ENCODE assay signal across 19 cellular contexts in genomic region chr10:120702032-120702431, GRCh38.
DNase-seq lines count a peak whose midpoint lies in the region; ATAC-seq, FAIRE-seq and TF ChIP-seq lines count a peak whose summit lies in the region.
"Had no signal": no experiment of that assay in that cellular context is flagged by ENCODE, and none has a peak within 500 bp of the region (broad histone marks: within the 10 kb centered on the region; RNA-seq: fewer than 3 reads in every experiment).

No MANE protein-coding gene starts in this region.

- H3K4me3 ChIP-seq in PC-3 (ENCODE audit: low read length) (no peak overlapping the region), bronchial epithelial cell (ENCODE audit: low read depth, low read length) (no peak overlapping the region)
- H3K4me3 ChIP-seq: HAP-1 had no signal

- no peak overlapping the region for H3K27ac Mint-ChIP-seq in activated CD4-positive, alpha-beta memory T cell treated with anti-CD3 and anti-CD28 coated beads for 36 hours

- CTCF ChIA-PET in PC-3 (lab: Charles Lee): no interaction called here
- CTCF ChIA-PET in activated CD4-positive, alpha-beta memory T cell treated with anti-CD3 and anti-CD28 coated beads for 36 hours (lab: Charles Lee): no interaction called here

- H3K36me3 Mint-ChIP-seq in activated CD4-positive, alpha-beta memory T cell treated with anti-CD3 and anti-CD28 coated beads for 36 hours: peaks cover 2% of the 10 kb centered on the region
- H3K36me3 Mint-ChIP-seq: CD4-positive, alpha-beta memory T cell had no signal

- H4K20me1 ChIP-seq in PC-3 (ENCODE audit: low read length): no peaks in the 10 kb centered on the region

- POLR2A ChIA-PET in PC-3 (lab: Charles Lee; ENCODE audit: unreplicated experiment): interaction anchor here (0.6 kb wide), 1 partner anchor 286 kb away, joined by 6 read pairs; no protein-coding TSS in a partner anchor
- POLR2A ChIA-PET in activated CD4-positive, alpha-beta memory T cell treated with anti-CD3 and anti-CD28 coated beads for 36 hours (lab: Charles Lee): no interaction called here

- H3K27ac ChIP-seq in PC-3 (ENCODE audit: low read length): peak overlapping the region; percentile 66

- H3K4me1 Mint-ChIP-seq in activated CD4-positive, alpha-beta memory T cell treated with anti-CD3 and anti-CD28 coated beads for 36 hours (ENCODE audit: low read depth): no peaks in the 10 kb centered on the region
- H3K4me1 Mint-ChIP-seq: CD4-positive, alpha-beta memory T cell had no signal

- intact Hi-C loops in PC-3 (cut with micrococcal nuclease): no loop called here
- intact Hi-C loops in activated CD4-positive, alpha-beta memory T cell treated with anti-CD3 and anti-CD28 coated beads for 36 hours (cut with micrococcal nuclease): no loop called here

- H3K27me3 ChIP-seq in PC-3 (ENCODE audit: low read length) (no peaks in the 10 kb centered on the region), bronchial epithelial cell (ENCODE audit: control insufficient read depth, insufficient read depth, low read length) (no peaks in the 10 kb centered on the region)

- no peak for TF ChIP-seq CTCF in PC-3 (conservative IDR thresholded peaks at IDR 0.05; ENCODE audit: low read depth, low read length)
- TF ChIP-seq CTCF in bronchial epithelial cell (IDR thresholded peaks at IDR 0.05; ENCODE audit: insufficient read depth, low read length, severe bottlenecking): no peak

- 0 out of 2 replicates have a peak overlapping the region, but pooled peaks have one; percentile 17 for H3K4me2 ChIP-seq in PC-3 (ENCODE audit: low read length)

- no peak overlapping the region for H2AFZ ChIP-seq in PC-3 (ENCODE audit: low read length)

- no peaks in the 10 kb centered on the region for H3K79me2 ChIP-seq in PC-3 (ENCODE audit: low read length)

- DNase-seq in ELR (ENCODE audit: low read depth) (peak; percentile 15), PC-3 (peak; percentile 88), bronchial epithelial cell (ENCODE audit: low read depth) (peak; percentile 35), kidney tubule cell (ENCODE audit: low spot score) (no peak), HuH-7.5 (ENCODE audit: low spot score) (no peak)
- DNase-seq in activated CD4-positive, alpha-beta memory T cell treated with anti-CD3 and anti-CD28 coated beads for 36 hours: no peak
- DNase-seq: C1 segment of cervical spinal cord; Calu3; CD4-positive, alpha-beta memory T cell; COR-L47; DMS53; DMS79 treated with DMSO at 0.1 percent for 48 hours; GF-D8; GOT3 had no signal

- no peaks in the 10 kb centered on the region for H3F3A ChIP-seq in PC-3 (ENCODE audit: low read length, unreplicated experiment)

- H3K9me2 ChIP-seq in PC-3 (replicated peaks; ENCODE audit: low read length): no peaks in the 10 kb centered on the region

- peaks cover 4% of the 10 kb centered on the region; the same call in 1 of the 2 replicates for H3K9me3 ChIP-seq in PC-3 (ENCODE audit: low read length)
- H3K9me3 ChIP-seq: HAP-1 had no signal

- no peaks in the 10 kb centered on the region for H3K27me3 Mint-ChIP-seq in activated CD4-positive, alpha-beta memory T cell treated with anti-CD3 and anti-CD28 coated beads for 36 hours
- H3K27me3 Mint-ChIP-seq: CD4-positive, alpha-beta memory T cell had no signal

- FAIRE-seq in bronchial epithelial cell (lab: Jason Lieb, UNC): no peak
- FAIRE-seq: GM12891, GM18507, H54 had no signal

- 0 out of 2 replicates have a peak, but pooled peaks cover 3% of the 10 kb centered on the region for H3K36me3 ChIP-seq in PC-3 (ENCODE audit: low read depth, low read length)
- no peaks in the 10 kb centered on the region for H3K36me3 ChIP-seq in bronchial epithelial cell (ENCODE audit: control insufficient read depth, insufficient read depth, low read length)
- H3K36me3 ChIP-seq: HAP-1 had no signal

- H3K4me3 Mint-ChIP-seq in activated CD4-positive, alpha-beta memory T cell treated with anti-CD3 and anti-CD28 coated beads for 36 hours: no peak overlapping the region

- H3K9ac ChIP-seq in PC-3 (ENCODE audit: low read length): no peak overlapping the region

- no TSS peak for BruUV-seq in PC-3 (replicated peaks; lab: Mats Ljungman, UMichigan)

- ATAC-seq in PC-3: peak; percentile 58
- no peak for ATAC-seq in GM19395 (IDR thresholded peaks at IDR 0.05; ENCODE audit: unreplicated experiment)

- H3K9me3 Mint-ChIP-seq in activated CD4-positive, alpha-beta memory T cell treated with anti-CD3 and anti-CD28 coated beads for 36 hours: peaks cover 21% of the 10 kb centered on the region

- H3K4me1 ChIP-seq in PC-3 (ENCODE audit: insufficient read depth, low read length): peaks cover 9% of the 10 kb centered on the region; the same call in 1 of the 2 replicates
- H3K4me1 ChIP-seq: HAP-1 had no signal

Comparison
In these comparisons a context has a peak if more than half of its experiments do, and no peak if none do; other contexts are left out.
1. DNase-seq: peak in ELR (single experiment), PC-3 (single experiment) and bronchial epithelial cell (single experiment); none in activated CD4-positive, alpha-beta memory T cell treated with anti-CD3 and anti-CD28 coated beads for 36 hours (single experiment), kidney tubule cell (single experiment) and HuH-7.5 (single experiment).